ENCODE assay signal across 13 cellular contexts in genomic region chr5:96733771-96734498, GRCh38.
A peak's percentile ranks its signal among the peaks of the same experiment; 100 is the strongest.
DNase-seq lines count a peak whose midpoint lies in the region; ATAC-seq lines count a peak whose summit lies in the region.
"Had no signal": no experiment of that assay in that cellular context is flagged by ENCODE, and none has a peak within 500 bp of the region (broad histone marks: within the 10 kb centered on the region; RNA-seq: fewer than 3 reads in every experiment).

No MANE protein-coding gene starts in this region.

- no peak for ATAC-seq in effector memory CD8-positive, alpha-beta T cell (replicated peaks)
- ATAC-seq in natural killer cell treated with Interleukin-12 subunit alpha and Interleukin-12 subunit beta and Interleukin-15 and Interleukin-18, amount 100 ng/mL, for 72 hours: no peak
- no peak for ATAC-seq in HG03469 (IDR thresholded peaks at IDR 0.05; ENCODE audit: unreplicated experiment)

- H3K9me3 Mint-ChIP-seq in effector memory CD8-positive, alpha-beta T cell: no peaks in the 10 kb centered on the region
- H3K9me3 Mint-ChIP-seq in natural killer cell treated with Interleukin-12 subunit alpha and Interleukin-12 subunit beta and Interleukin-15 and Interleukin-18, amount 100 ng/mL, for 72 hours: no peaks in the 10 kb centered on the region
- H3K9me3 Mint-ChIP-seq: brain had no signal

- peaks cover 10 to 14% of the 10 kb centered on the region in 2 donors for H3K4me1 Mint-ChIP-seq in effector memory CD8-positive, alpha-beta T cell (ENCODE audit: low read depth in 2 of 2)
- H3K4me1 Mint-ChIP-seq in natural killer cell treated with Interleukin-12 subunit alpha and Interleukin-12 subunit beta and Interleukin-15 and Interleukin-18, amount 100 ng/mL, for 72 hours (ENCODE audit: low read depth in 2 of 2): peaks cover 19 to 22% of the 10 kb centered on the region in 2 donors
- H3K4me1 Mint-ChIP-seq: brain had no signal

- H3K27me3 Mint-ChIP-seq in effector memory CD8-positive, alpha-beta T cell: no peaks in the 10 kb centered on the region
- H3K27me3 Mint-ChIP-seq in natural killer cell treated with Interleukin-12 subunit alpha and Interleukin-12 subunit beta and Interleukin-15 and Interleukin-18, amount 100 ng/mL, for 72 hours: no peaks in the 10 kb centered on the region
- H3K27me3 Mint-ChIP-seq: brain had no signal

- H3K27ac Mint-ChIP-seq in effector memory CD8-positive, alpha-beta T cell: peak overlapping the region; percentile 66
- peak overlapping the region; percentile 2 to 11 for H3K27ac Mint-ChIP-seq in natural killer cell treated with Interleukin-12 subunit alpha and Interleukin-12 subunit beta and Interleukin-15 and Interleukin-18, amount 100 ng/mL, for 72 hours
- H3K27ac Mint-ChIP-seq: brain had no signal

- DNase-seq in DMS53 (lab: John Stamatoyannopoulos, UW) (peak; percentile 82), NCI-H2171 treated with DMSO at 0.1 percent for 48 hours (lab: John Stamatoyannopoulos, UW) (peak; percentile 83), NCI-H1694 (lab: John Stamatoyannopoulos, UW) (no peak), activated gamma-delta T cell (lab: John Stamatoyannopoulos, UW) (no peak)
- DNase-seq in effector memory CD8-positive, alpha-beta T cell: no peak
- DNase-seq in natural killer cell treated with Interleukin-12 subunit alpha and Interleukin-12 subunit beta and Interleukin-15 and Interleukin-18, amount 100 ng/mL, for 72 hours (ENCODE audit: low spot score): no peak
- no peak for DNase-seq in activated CD8-positive, alpha-beta memory T cell treated with anti-CD3 and anti-CD28 coated beads, Interleukin-2, amount 50 U/mL, for 48 hours
- DNase-seq: activated CD4-positive, alpha-beta T cell treated with anti-CD3 and anti-CD28 coated beads for 4 hours; DND-41; heart left ventricle; uterus had no signal

- no peak overlapping the region for H3K4me3 Mint-ChIP-seq in effector memory CD8-positive, alpha-beta T cell
- no peak overlapping the region for H3K4me3 Mint-ChIP-seq in natural killer cell treated with Interleukin-12 subunit alpha and Interleukin-12 subunit beta and Interleukin-15 and Interleukin-18, amount 100 ng/mL, for 72 hours
- H3K4me3 Mint-ChIP-seq: brain had no signal

- peaks cover 41% of the 10 kb centered on the region for H3K36me3 Mint-ChIP-seq in effector memory CD8-positive, alpha-beta T cell (ENCODE audit: insufficient read depth)
- peaks cover 5% of the 10 kb centered on the region for H3K36me3 Mint-ChIP-seq in natural killer cell treated with Interleukin-12 subunit alpha and Interleukin-12 subunit beta and Interleukin-15 and Interleukin-18, amount 100 ng/mL, for 72 hours

Comparison
In these comparisons a context has a peak if more than half of its experiments do, and no peak if none do; other contexts are left out.
1. DNase-seq: peak in DMS53 (single experiment) and NCI-H2171 treated with DMSO at 0.1 percent for 48 hours (single experiment); none in effector memory CD8-positive, alpha-beta T cell (0 of 3), natural killer cell treated with Interleukin-12 subunit alpha and Interleukin-12 subunit beta and Interleukin-15 and Interleukin-18, amount 100 ng/mL, for 72 hours (single experiment), NCI-H1694 (single experiment), activated gamma-delta T cell (single experiment) and activated CD8-positive, alpha-beta memory T cell treated with anti-CD3 and anti-CD28 coated beads, Interleukin-2, amount 50 U/mL, for 48 hours (single experiment).